ENCODE assay signal across 8 cellular contexts in the genomic region with DNA sequence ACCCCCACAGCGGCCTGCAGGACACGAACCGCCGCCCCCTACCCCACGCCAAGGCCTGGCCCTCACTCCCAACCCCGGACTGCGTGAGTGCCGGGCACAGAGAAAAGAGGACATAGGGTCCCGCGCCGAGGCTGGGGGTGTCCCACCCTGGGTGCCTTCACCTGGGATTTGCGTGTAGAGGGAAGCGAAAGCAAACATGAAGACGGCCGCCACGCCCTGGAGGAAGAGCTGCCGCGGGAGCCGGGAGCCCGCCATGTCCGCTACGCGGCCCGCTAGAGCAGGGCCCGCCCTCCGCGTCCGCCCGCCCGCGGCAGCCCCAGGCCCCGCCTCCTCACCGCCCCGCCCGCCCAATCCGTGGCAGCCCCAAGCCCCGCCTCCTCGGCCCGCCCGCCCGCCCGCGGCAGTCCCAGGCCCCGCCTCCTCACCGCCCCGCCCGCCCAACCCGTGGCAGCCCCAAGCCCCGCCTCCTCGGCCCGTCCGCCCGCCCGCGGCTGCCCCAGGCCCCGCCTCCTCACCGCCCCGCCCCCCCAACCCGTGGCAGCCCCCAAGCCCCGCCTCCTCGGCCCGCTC. TPM values are rescaled to one million over a fixed set of nuclear protein-coding genes. Genes with fewer than 3 reads are reported as not detected.
DNase-seq lines count a peak whose midpoint lies in the region; ATAC-seq, FAIRE-seq and TF ChIP-seq lines count a peak whose summit lies in the region.

A gene with protein sequence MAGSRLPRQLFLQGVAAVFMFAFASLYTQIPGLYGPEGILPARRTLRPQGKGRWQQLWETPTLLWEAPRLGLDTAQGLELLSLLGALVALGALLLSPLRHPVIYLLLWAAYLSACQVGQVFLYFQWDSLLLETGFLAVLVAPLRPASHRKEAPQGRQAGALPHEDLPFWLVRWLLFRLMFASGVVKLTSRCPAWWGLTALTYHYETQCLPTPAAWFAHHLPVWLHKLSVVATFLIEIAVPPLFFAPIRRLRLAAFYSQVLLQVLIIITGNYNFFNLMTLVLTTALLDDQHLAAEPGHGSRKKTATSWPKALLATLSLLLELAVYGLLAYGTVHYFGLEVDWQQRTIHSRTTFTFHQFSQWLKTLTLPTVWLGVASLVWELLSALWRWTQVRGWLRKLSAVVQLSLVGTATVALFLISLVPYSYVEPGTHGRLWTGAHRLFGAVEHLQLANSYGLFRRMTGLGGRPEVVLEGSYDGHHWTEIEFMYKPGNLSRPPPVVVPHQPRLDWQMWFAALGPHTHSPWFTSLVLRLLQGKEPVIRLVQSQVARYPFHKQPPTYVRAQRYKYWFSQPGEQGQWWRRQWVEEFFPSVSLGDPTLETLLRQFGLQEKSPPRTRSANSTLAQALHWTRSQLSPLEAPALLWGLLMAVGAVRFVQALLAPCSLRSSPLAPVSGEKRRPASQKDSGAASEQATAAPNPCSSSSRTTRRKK (minus strand): TSS at position 282 of the 570 bp plus-strand sequence. CDS start 27 bp downstream, at position 255.

- H3K4me3 ChIP-seq in WI38 (ENCODE audit: low read depth, low read length) (peak within 1 kb of the TSS; percentile 98), bronchial epithelial cell (ENCODE audit: low read depth, low read length) (peak within 1 kb of the TSS; percentile 97), kidney (ENCODE audit: low read length in 2 of 2) (peak within 1 kb of the TSS; percentile 73 to 83)

- H3K4me1 ChIP-seq in kidney (ENCODE audit: control insufficient read depth in 1 of 2, insufficient read depth in 1 of 2, low read depth in 1 of 2, low read length in 2 of 2): peaks cover 13% of the 10 kb centered on the region in 2 donors

- no peaks in the 10 kb centered on the region for H3K9me3 ChIP-seq in kidney (ENCODE audit: control insufficient read depth in 1 of 2, low read length in 2 of 2)

- no peak for FAIRE-seq in D721Med (lab: Jason Lieb, UNC)
- no peak for FAIRE-seq in bronchial epithelial cell (lab: Jason Lieb, UNC)
- no peak for FAIRE-seq in kidney (lab: Jason Lieb, UNC)

- peak within 1 kb of the TSS; percentile 88 to 91 for H3K27ac ChIP-seq in kidney (ENCODE audit: low read depth in 2 of 2, low read length in 2 of 2)

- peak; percentile 47 for ATAC-seq in GM21576 (IDR thresholded peaks at IDR 0.05; ENCODE audit: unreplicated experiment)

- intact Hi-C loops in kidney (cut with DNase I): no loop called here

- TF ChIP-seq CTCF in D721Med (IDR thresholded peaks at IDR 0.05; ENCODE audit: insufficient read depth, missing control alignments) (no peak), WI38 (IDR thresholded peaks at IDR 0.05; ENCODE audit: low read depth, low read length) (no peak), bronchial epithelial cell (IDR thresholded peaks at IDR 0.05; ENCODE audit: insufficient read depth, low read length, severe bottlenecking) (no peak), kidney (IDR thresholded peaks at IDR 0.05; ENCODE audit: borderline replicate concordance, extremely low read depth, insufficient read depth) (no peak)

- H3K36me3 ChIP-seq in bronchial epithelial cell (ENCODE audit: control insufficient read depth, insufficient read depth, low read length): peaks cover 15% of the 10 kb centered on the region
- peaks cover 0 to 10% of the 10 kb centered on the region in 2 donors for H3K36me3 ChIP-seq in kidney (ENCODE audit: control insufficient read depth in 1 of 2, insufficient read depth in 2 of 2, low read length in 2 of 2)

- H3K9ac ChIP-seq in kidney (ENCODE audit: low read length in 2 of 2): peak within 1 kb of the TSS; percentile 66 to 74

- no peaks in the 10 kb centered on the region for H3K27me3 ChIP-seq in bronchial epithelial cell (ENCODE audit: control insufficient read depth, insufficient read depth, low read length)

- DNase-seq in D721Med (ENCODE audit: insufficient read length, low spot score): peak; percentile 66
- peak; percentile 76 to 84 for DNase-seq in Kasumi-1 (lab: John Stamatoyannopoulos, UW)
- DNase-seq in bronchial epithelial cell (ENCODE audit: low read depth): peak; percentile 42
- peak; percentile 98 for DNase-seq in kidney
- DNase-seq in stimulated activated CD4-positive, alpha-beta T cell treated with anti-CD3 and anti-CD28 coated beads, Interleukin-15, amount 100 ng/mL, for 48 hours (ENCODE audit: low read depth in 2 of 2): peak; percentile 88 to 94
- no peak for DNase-seq in COR-L47 (lab: John Stamatoyannopoulos, UW)

RNA-seq across cellular contexts. Expression of the gene that starts here (rescaled TPM):
- 10.3 and 12.7 TPM in 2 replicates for total RNA-seq in bronchial epithelial cell
- total RNA-seq in kidney: 77.9 TPM
- 41.7 TPM for polyA plus RNA-seq in kidney (ENCODE audit: insufficient read depth, low read depth, low replicate concordance)
